ENCODE assay signal across 8 cellular contexts in the genomic region with DNA sequence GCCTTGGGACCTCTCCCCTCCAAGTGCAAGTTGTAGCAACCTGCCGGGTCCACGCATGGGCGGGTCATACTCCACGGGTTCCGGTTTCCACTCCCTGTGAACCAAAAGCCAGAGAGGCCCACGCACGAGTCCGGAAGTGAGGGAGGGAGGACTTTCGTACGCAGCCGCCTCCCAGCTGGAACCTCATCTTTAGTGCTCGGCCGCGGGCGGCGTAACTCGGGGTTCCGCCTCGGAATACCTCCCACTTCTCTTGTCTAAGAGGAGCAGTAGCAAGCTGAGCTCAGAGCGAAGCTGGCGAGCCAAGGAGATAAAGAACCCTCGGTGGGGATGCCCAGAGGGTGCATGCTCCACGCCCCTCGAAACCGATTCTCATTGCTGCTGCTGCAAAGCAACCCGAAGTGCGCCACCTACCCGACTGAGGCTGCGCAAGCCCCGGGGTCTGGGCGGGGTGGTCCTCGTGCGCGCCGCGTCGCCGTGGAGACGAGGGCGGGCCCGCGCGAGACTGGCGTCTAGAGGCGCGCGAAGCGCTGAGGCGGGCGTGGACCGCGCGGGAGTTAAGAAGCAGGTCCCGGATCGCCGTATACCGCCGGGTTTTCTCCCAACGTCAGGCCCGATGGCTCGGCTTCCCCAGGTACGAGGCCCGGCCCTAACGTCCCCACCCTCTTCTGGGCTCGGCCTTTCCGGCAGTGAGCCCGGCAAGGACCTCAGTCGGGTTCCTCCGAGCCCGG.
DNase-seq lines count a peak whose midpoint lies in the region; ATAC-seq lines count a peak whose summit lies in the region.

A gene with protein sequence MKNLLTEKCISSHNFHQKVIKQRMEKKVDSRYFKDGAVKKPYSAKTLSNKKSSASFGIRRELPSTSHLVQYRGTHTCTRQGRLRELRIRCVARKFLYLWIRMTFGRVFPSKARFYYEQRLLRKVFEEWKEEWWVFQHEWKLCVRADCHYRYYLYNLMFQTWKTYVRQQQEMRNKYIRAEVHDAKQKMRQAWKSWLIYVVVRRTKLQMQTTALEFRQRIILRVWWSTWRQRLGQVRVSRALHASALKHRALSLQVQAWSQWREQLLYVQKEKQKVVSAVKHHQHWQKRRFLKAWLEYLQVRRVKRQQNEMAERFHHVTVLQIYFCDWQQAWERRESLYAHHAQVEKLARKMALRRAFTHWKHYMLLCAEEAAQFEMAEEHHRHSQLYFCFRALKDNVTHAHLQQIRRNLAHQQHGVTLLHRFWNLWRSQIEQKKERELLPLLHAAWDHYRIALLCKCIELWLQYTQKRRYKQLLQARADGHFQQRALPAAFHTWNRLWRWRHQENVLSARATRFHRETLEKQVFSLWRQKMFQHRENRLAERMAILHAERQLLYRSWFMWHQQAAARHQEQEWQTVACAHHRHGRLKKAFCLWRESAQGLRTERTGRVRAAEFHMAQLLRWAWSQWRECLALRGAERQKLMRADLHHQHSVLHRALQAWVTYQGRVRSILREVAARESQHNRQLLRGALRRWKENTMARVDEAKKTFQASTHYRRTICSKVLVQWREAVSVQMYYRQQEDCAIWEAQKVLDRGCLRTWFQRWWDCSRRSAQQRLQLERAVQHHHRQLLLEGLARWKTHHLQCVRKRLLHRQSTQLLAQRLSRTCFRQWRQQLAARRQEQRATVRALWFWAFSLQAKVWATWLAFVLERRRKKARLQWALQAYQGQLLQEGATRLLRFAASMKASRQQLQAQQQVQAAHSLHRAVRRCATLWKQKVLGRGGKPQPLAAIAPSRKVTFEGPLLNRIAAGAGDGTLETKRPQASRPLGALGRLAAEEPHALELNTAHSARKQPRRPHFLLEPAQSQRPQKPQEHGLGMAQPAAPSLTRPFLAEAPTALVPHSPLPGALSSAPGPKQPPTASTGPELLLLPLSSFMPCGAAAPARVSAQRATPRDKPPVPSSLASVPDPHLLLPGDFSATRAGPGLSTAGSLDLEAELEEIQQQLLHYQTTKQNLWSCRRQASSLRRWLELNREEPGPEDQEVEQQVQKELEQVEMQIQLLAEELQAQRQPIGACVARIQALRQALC (plus strand): TSS at position 530 of the 728 bp plus-strand sequence. CDS start 11,749 bp downstream, outside the sequence.

- DNase-seq in AG08396 (ENCODE audit: low spot score) (peak; percentile 96), NCI-H345 (lab: John Stamatoyannopoulos, UW) (peak; percentile 89), iris pigment epithelial cell (ENCODE audit: low read depth) (peak; percentile 94)
- peak; percentile 82 to 94 (median 89) for DNase-seq in activated CD4-positive, CD25-positive, alpha-beta regulatory T cell (lab: John Stamatoyannopoulos, UW)
- DNase-seq in central memory CD4-positive, alpha-beta T cell = peak; percentile 96
- peak; percentile 94 for DNase-seq in stimulated activated CD4-positive, alpha-beta T cell treated with anti-CD3 and anti-CD28 coated beads, Interleukin-12 subunit alpha, Interleukin-12 subunit beta, amount 100 ng/mL, for 4 hours

- ATAC-seq in GM18909 (IDR thresholded peaks at IDR 0.05; ENCODE audit: poor library complexity, unreplicated experiment) (peak; percentile 84), HG03175 (IDR thresholded peaks at IDR 0.05; ENCODE audit: unreplicated experiment) (peak; percentile 85)

Comparison
In these comparisons a context has a peak if more than half of its experiments do, and no peak if none do; other contexts are left out.
1. Peak in every context shown above with its lines: DNase-seq and ATAC-seq.